Comparison of ENCODE assay signal across 9 cellular contexts in genomic region chr11:128492461-128492860, GRCh38.
A peak's percentile ranks its signal among the peaks of the same experiment; 100 is the strongest.
DNase-seq lines count a peak whose midpoint lies in the region; ATAC-seq, FAIRE-seq and TF ChIP-seq lines count a peak whose summit lies in the region.
"Had no signal": no experiment of that assay in that cellular context is flagged by ENCODE, and none has a peak within 500 bp of the region (broad histone marks: within the 10 kb centered on the region; RNA-seq: fewer than 3 reads in every experiment).

No MANE protein-coding gene starts in this region.

- H3K4me1 Mint-ChIP-seq in CD4-positive, alpha-beta memory T cell: peaks cover 92 to 99% (median 95%) of the 10 kb centered on the region in 4 donors
- peaks cover 94% of the 10 kb centered on the region in 2 donors for H3K4me1 Mint-ChIP-seq in natural killer cell

- H3K27ac Mint-ChIP-seq in CD4-positive, alpha-beta memory T cell: peak overlapping the region; percentile 90 to 99 (median 97)
- H3K27ac Mint-ChIP-seq in natural killer cell: peak overlapping the region; percentile 98 to 99

- no peaks in the 10 kb centered on the region for H3K9me1 ChIP-seq in K562 (ENCODE audit: control insufficient read depth, insufficient read depth, low read length)

- in situ Hi-C loops in K562 (cut with MboI): no loop called here

- H2AFZ ChIP-seq in KMS-11 (ENCODE audit: low read depth): no peak overlapping the region
- no peak overlapping the region for H2AFZ ChIP-seq in K562 (ENCODE audit: low read depth, low read length)

- H3K27ac ChIP-seq in CD4-positive, alpha-beta memory T cell (ENCODE audit: low read depth, low read length): peak overlapping the region; percentile 89
- H3K27ac ChIP-seq in KMS-11 (peak overlapping the region; percentile 76), K562 (ENCODE audit: extremely low read depth, low read depth, low read length) (no peak overlapping the region)

- POLR2A ChIA-PET in CD4-positive, alpha-beta memory T cell (lab: Charles Lee; ENCODE audit: partially characterized antibody): interaction anchor here (0.9 to 17.8 kb wide), 11 partner anchors 11 to 210 kb away, joined by 3 to 1148 read pairs (median 9); partner anchors contain the start of gene FLI1
- POLR2A ChIA-PET in K562 (lab: Yijun Ruan, JAX): no interaction called here

- no peak for TF ChIP-seq RAD21 in K562 (CRISPR knock-in tag; conservative IDR thresholded peaks at IDR 0.05 in 1 of 2, IDR thresholded peaks at IDR 0.05 in 1 of 2)

- 18% methylated on average over 2 of the region's 2 CpGs for WGBS in K562 (ENCODE audit: insufficient coverage, low coverage, missing lambda C conversion rate)

- TF ChIP-seq POLR2A in K562 (conservative IDR thresholded peaks at IDR 0.05): no peak

- H3K79me2 ChIP-seq in KMS-11 (ENCODE audit: insufficient read depth, low read depth) (peaks cover 60% of the 10 kb centered on the region), K562 (ENCODE audit: control insufficient read depth, insufficient read depth, low read length) (no peaks in the 10 kb centered on the region)

- no peaks in the 10 kb centered on the region for H4K20me1 ChIP-seq in KMS-11 (ENCODE audit: insufficient read depth)
- H4K20me1 ChIP-seq in K562 (replicated peaks; ENCODE audit: control insufficient read depth, insufficient read depth, low read length): no peaks in the 10 kb centered on the region

- ATAC-seq in K562 (no peak), natural killer cell (peak in 1 of 3 donors; percentile 16)

- TF ChIP-seq EP300 in K562 (IDR thresholded peaks at IDR 0.05; ENCODE audit: low read length): no peak

- H3K9me3 ChIP-seq in CD4-positive, alpha-beta memory T cell (ENCODE audit: control insufficient read depth in 1 of 2, low read length in 2 of 2): no peaks in the 10 kb centered on the region
- H3K9me3 ChIP-seq in K562 (replicated peaks; ENCODE audit: control insufficient read depth, insufficient read depth, low read depth, low read length): no peaks in the 10 kb centered on the region
- H3K9me3 ChIP-seq: HAP-1 had no signal

- peaks cover 46% of the 10 kb centered on the region for H3K36me3 ChIP-seq in CD4-positive, alpha-beta memory T cell (ENCODE audit: insufficient read depth, low read length)
- H3K36me3 ChIP-seq in KMS-11 (ENCODE audit: insufficient read depth): peaks cover 4% of the 10 kb centered on the region
- no peaks in the 10 kb centered on the region for H3K36me3 ChIP-seq in K562 (ENCODE audit: control insufficient read depth, insufficient read depth, low read length)
- H3K36me3 ChIP-seq: HAP-1 had no signal

- H3K4me3 ChIP-seq in CD4-positive, alpha-beta memory T cell (ENCODE audit: low read length in 2 of 2): peak overlapping the region in 1 of 2 donors; percentile 21
- H3K4me3 ChIP-seq in KMS-11 (IDR thresholded peaks at IDR 0.05; ENCODE audit: insufficient read depth, low read depth, low read length) (no peak overlapping the region), K562 (no peak overlapping the region)
- H3K4me3 ChIP-seq: HAP-1 had no signal

- H3K27me3 Mint-ChIP-seq in CD4-positive, alpha-beta memory T cell: no peaks in the 10 kb centered on the region
- no peaks in the 10 kb centered on the region for H3K27me3 Mint-ChIP-seq in natural killer cell (ENCODE audit: low read depth in 2 of 2)

- no peaks in the 10 kb centered on the region for H3K27me3 ChIP-seq in CD4-positive, alpha-beta memory T cell (ENCODE audit: insufficient read depth, low read length)
- H3K27me3 ChIP-seq in KMS-11 (ENCODE audit: insufficient read depth, low read depth): no peaks in the 10 kb centered on the region
- H3K27me3 ChIP-seq in K562 (ENCODE audit: control insufficient read depth in 2 of 2, insufficient read depth in 2 of 2, low read length in 2 of 2): no peaks in the 10 kb centered on the region

- FAIRE-seq in K562 (lab: Jason Lieb, UNC): no peak

- no TSS peak for BruUV-seq in K562 (replicated peaks; lab: Mats Ljungman, UMichigan)

- TF ChIP-seq CTCF in KMS-11 (conservative IDR thresholded peaks at IDR 0.05; ENCODE audit: low read depth, low read length): no peak
- TF ChIP-seq CTCF in K562 (IDR thresholded peaks at IDR 0.05 in 2 of 3, conservative IDR thresholded peaks at IDR 0.05 in 1 of 3; ENCODE audit: insufficient read depth in 2 of 3, low read depth in 1 of 3, low read length in 3 of 3): no peak
- no peak for TF ChIP-seq CTCF in natural killer cell (IDR thresholded peaks at IDR 0.05)

- peaks cover 0 to 7% (median 0%) of the 10 kb centered on the region in 8 donors for H3K9me3 Mint-ChIP-seq in CD4-positive, alpha-beta memory T cell
- no peaks in the 10 kb centered on the region for H3K9me3 Mint-ChIP-seq in natural killer cell

- H3K36me3 Mint-ChIP-seq in CD4-positive, alpha-beta memory T cell: peaks cover 85 to 94% of the 10 kb centered on the region in 2 donors
- H3K36me3 Mint-ChIP-seq in natural killer cell: peaks cover 34% of the 10 kb centered on the region

- H3K4me2 ChIP-seq in KMS-11: peak overlapping the region; percentile 91
- H3K4me2 ChIP-seq in K562 (ENCODE audit: insufficient read depth, low read length): no peak overlapping the region

- H3K4me1 ChIP-seq in CD4-positive, alpha-beta memory T cell (ENCODE audit: insufficient read depth, low read length): peaks cover 99% of the 10 kb centered on the region
- H3K4me1 ChIP-seq in KMS-11 (ENCODE audit: low read depth, poor library complexity, severe bottlenecking): peaks cover 94% of the 10 kb centered on the region
- no peaks in the 10 kb centered on the region; a peak in 1 of 5 replicates for H3K4me1 ChIP-seq in K562 (replicated peaks in 1 of 2; ENCODE audit: control insufficient read depth in 2 of 2, insufficient read depth in 2 of 2, low read length in 2 of 2)
- H3K4me1 ChIP-seq: HAP-1 had no signal

- no peak overlapping the region for H3K9ac ChIP-seq in KMS-11
- no peak overlapping the region for H3K9ac ChIP-seq in K562 (ENCODE audit: insufficient read depth in 1 of 2, low read depth in 2 of 2, low read length in 2 of 2)

- no peak for DNase-seq in CD4-positive, alpha-beta memory T cell
- DNase-seq in K562 (ENCODE audit: extremely low read depth in 1 of 4, low spot score in 3 of 4): no peak
- DNase-seq in natural killer cell: no peak
- DNase-seq in posterior cingulate gyrus: no peak
- DNase-seq in NOMO-1 treated with DMSO at 0.1 percent for 48 hours (lab: John Stamatoyannopoulos, UW; ENCODE audit: unreplicated experiment): no peak
- no peak for DNase-seq in SHP77 treated with DMSO at 0.1 percent for 48 hours (lab: John Stamatoyannopoulos, UW)
- DNase-seq in NK-92 treated with Interleukin-12 subunit alpha and Interleukin-12 subunit beta, amount 100 ng/mL, for 24 hours (lab: John Stamatoyannopoulos, UW): no peak

- intact Hi-C loops in CD4-positive, alpha-beta memory T cell (cut with micrococcal nuclease): loop anchor here (1.0 kb wide), 1 partner anchor 9 kb away; no protein-coding TSS in a partner anchor
- intact Hi-C loops in K562 (cut with micrococcal nuclease) (no loop called here), natural killer cell (cut with micrococcal nuclease) (no loop called here), posterior cingulate gyrus (cut with DNase I) (no loop called here)

- H3K4me3 Mint-ChIP-seq in CD4-positive, alpha-beta memory T cell: peak overlapping the region; percentile 24 to 84 (median 73)
- H3K4me3 Mint-ChIP-seq in natural killer cell: peak overlapping the region; percentile 75

- CTCF ChIA-PET in CD4-positive, alpha-beta memory T cell (lab: Charles Lee; ENCODE audit: partially characterized antibody): interaction anchor here (0.7 to 6.2 kb wide), 10 partner anchors 10 to 202 kb away, joined by 3 to 50 read pairs (median 6); no protein-coding TSS in a partner anchor
- CTCF ChIA-PET in K562 (lab: Yijun Ruan, JAX; ENCODE audit: low intra/inter-chr PET ratio): no interaction called here

TF ChIP-seq in K562, 482 proteins besides CTCF, POLR2A, EP300 and RAD21:
- TF ChIP-seq ZNF311 (CRISPR knock-in tag; IDR thresholded peaks at IDR 0.05) (0 out of 2 replicates have a peak, but pooled peaks have one; percentile 16), SNAPC5 (CRISPR knock-in tag; IDR thresholded peaks at IDR 0.05) (no peak)
TF ChIP-seq in K562: peak in this region for 1.
